In the genomic region with DNA sequence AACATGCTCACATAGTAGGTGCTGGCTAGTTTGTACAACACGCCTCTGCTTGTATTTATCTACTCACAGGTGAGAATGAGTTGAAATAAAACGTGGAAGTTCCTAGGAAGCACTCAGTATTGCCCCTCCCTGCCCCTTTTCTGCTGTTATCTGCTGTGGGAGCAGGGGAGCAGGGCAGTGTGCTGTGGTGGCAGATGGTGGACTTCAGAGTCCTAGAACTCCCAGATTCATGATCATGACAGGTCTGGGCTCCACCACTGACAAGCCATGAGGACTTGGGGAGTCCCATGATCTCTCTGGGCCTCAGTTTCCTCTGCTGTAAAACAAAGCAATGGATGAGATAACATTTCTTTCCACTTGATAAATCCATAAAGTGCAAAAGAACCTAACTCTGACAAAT, we compare ENCODE assay signal across 1 cellular context.
TF ChIP-seq lines count a peak whose summit lies in the region.

No MANE protein-coding gene starts in this region.

TF ChIP-seq in K562, 482 proteins besides CTCF, POLR2A, EP300 and RAD21 (continued from another document):
- TF ChIP-seq, protein P1, sequence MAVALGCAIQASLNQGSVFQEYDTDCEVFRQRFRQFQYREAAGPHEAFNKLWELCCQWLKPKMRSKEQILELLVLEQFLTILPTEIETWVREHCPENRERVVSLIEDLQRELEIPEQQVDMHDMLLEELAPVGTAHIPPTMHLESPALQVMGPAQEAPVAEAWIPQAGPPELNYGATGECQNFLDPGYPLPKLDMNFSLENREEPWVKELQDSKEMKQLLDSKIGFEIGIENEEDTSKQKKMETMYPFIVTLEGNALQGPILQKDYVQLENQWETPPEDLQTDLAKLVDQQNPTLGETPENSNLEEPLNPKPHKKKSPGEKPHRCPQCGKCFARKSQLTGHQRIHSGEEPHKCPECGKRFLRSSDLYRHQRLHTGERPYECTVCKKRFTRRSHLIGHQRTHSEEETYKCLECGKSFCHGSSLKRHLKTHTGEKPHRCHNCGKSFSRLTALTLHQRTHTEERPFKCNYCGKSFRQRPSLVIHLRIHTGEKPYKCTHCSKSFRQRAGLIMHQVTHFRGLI (CRISPR knock-in tag; IDR thresholded peaks at IDR 0.05): no peak
- TF ChIP-seq ILF3 (IDR thresholded peaks at IDR 0.05; ENCODE audit: borderline replicate concordance): no peak
